In genomic region chr2:20661028-20661980, GRCh38 we compare ENCODE assay signal across 8 cellular contexts. TPM values are rescaled to one million over a fixed set of nuclear protein-coding genes. Genes with fewer than 3 reads are reported as not detected.
DNase-seq lines count a peak whose midpoint lies in the region; ATAC-seq and TF ChIP-seq lines count a peak whose summit lies in the region.

No MANE protein-coding gene starts in this region.

- POLR2A ChIA-PET in activated CD4-positive, alpha-beta memory T cell treated with anti-CD3 and anti-CD28 coated beads for 36 hours (lab: Charles Lee), result interaction anchor here (1.0 kb wide), 1 partner anchor 215 kb away, joined by 3 read pairs; the partner anchor contains the start of gene RHOB

- H3K27me3 ChIP-seq in BE2C, result peaks cover 45% of the 10 kb centered on the region

- no peak overlapping the region for H3K4me3 ChIP-seq in BE2C (ENCODE audit: low read depth, low read length)

- H3K9me3 Mint-ChIP-seq in activated CD4-positive, alpha-beta memory T cell treated with anti-CD3 and anti-CD28 coated beads for 36 hours, result no peaks in the 10 kb centered on the region
- no peaks in the 10 kb centered on the region for H3K9me3 Mint-ChIP-seq in effector memory CD8-positive, alpha-beta T cell
- H3K9me3 Mint-ChIP-seq in memory B cell, result no peaks in the 10 kb centered on the region

- H3K36me3 Mint-ChIP-seq in activated CD4-positive, alpha-beta memory T cell treated with anti-CD3 and anti-CD28 coated beads for 36 hours, result no peaks in the 10 kb centered on the region
- peaks cover 7% of the 10 kb centered on the region for H3K36me3 Mint-ChIP-seq in effector memory CD8-positive, alpha-beta T cell (ENCODE audit: insufficient read depth)
- no peaks in the 10 kb centered on the region for H3K36me3 Mint-ChIP-seq in memory B cell

- DNase-seq in BE2C (peak; percentile 64), NCI-H524 (lab: John Stamatoyannopoulos, UW) (peak; percentile 64 to 82), memory B cell (ENCODE audit: low spot score in 2 of 2) (peak; percentile 67 to 76)
- DNase-seq in activated CD4-positive, alpha-beta memory T cell treated with anti-CD3 and anti-CD28 coated beads for 36 hours, result peak; percentile 78
- peak; percentile 51 to 66 (median 60) for DNase-seq in effector memory CD8-positive, alpha-beta T cell
- peak; percentile 73 for DNase-seq in stimulated activated CD8-positive, alpha-beta memory T cell treated with anti-CD3 and anti-CD28 coated beads, Interleukin-4, amount 100 ng/mL, for 48 hours

- intact Hi-C loops in activated CD4-positive, alpha-beta memory T cell treated with anti-CD3 and anti-CD28 coated beads for 36 hours (cut with micrococcal nuclease), result loop anchor here (1.0 to 5.0 kb wide), 6 partner anchors 156 to 656 kb away; partner anchors contain the start of gene APOB

- no peaks in the 10 kb centered on the region for H3K36me3 ChIP-seq in BE2C

- no peaks in the 10 kb centered on the region; the same call in 1 of the 2 replicates for H3K4me1 ChIP-seq in BE2C

- no peaks in the 10 kb centered on the region for H3K9me3 ChIP-seq in BE2C

- H3K4me3 Mint-ChIP-seq in activated CD4-positive, alpha-beta memory T cell treated with anti-CD3 and anti-CD28 coated beads for 36 hours, result no peak overlapping the region
- no peak overlapping the region for H3K4me3 Mint-ChIP-seq in effector memory CD8-positive, alpha-beta T cell
- no peak overlapping the region for H3K4me3 Mint-ChIP-seq in memory B cell

- H3K27ac Mint-ChIP-seq in activated CD4-positive, alpha-beta memory T cell treated with anti-CD3 and anti-CD28 coated beads for 36 hours, result no peak overlapping the region
- H3K27ac Mint-ChIP-seq in effector memory CD8-positive, alpha-beta T cell, result no peak overlapping the region
- no peak overlapping the region for H3K27ac Mint-ChIP-seq in memory B cell

- peak; percentile 62 for ATAC-seq in GM18868 (IDR thresholded peaks at IDR 0.05; ENCODE audit: unreplicated experiment)
- ATAC-seq in HG03135 (IDR thresholded peaks at IDR 0.05; ENCODE audit: unreplicated experiment), result peak; percentile 56
- peak; percentile 80 for ATAC-seq in effector memory CD8-positive, alpha-beta T cell (replicated peaks)
- ATAC-seq in memory B cell (ENCODE audit: low read depth), result peak; percentile 46

- TF ChIP-seq CTCF in BE2C (IDR thresholded peaks at IDR 0.05; ENCODE audit: low read depth, low read length), result peak; percentile 99

- CTCF ChIA-PET in activated CD4-positive, alpha-beta memory T cell treated with anti-CD3 and anti-CD28 coated beads for 36 hours (lab: Charles Lee), result interaction anchor here (0.6 to 6.1 kb wide), 65 partner anchors 9 to 656 kb away, joined by 3 to 241 read pairs (median 4); partner anchors contain the start of genes HS1BP3 and RHOB

- H3K4me1 Mint-ChIP-seq in activated CD4-positive, alpha-beta memory T cell treated with anti-CD3 and anti-CD28 coated beads for 36 hours (ENCODE audit: low read depth), result peaks cover 10% of the 10 kb centered on the region
- peaks cover 2 to 3% of the 10 kb centered on the region in 2 donors for H3K4me1 Mint-ChIP-seq in effector memory CD8-positive, alpha-beta T cell (ENCODE audit: low read depth in 2 of 2)
- peaks cover 34% of the 10 kb centered on the region for H3K4me1 Mint-ChIP-seq in memory B cell

- H3K27me3 Mint-ChIP-seq in activated CD4-positive, alpha-beta memory T cell treated with anti-CD3 and anti-CD28 coated beads for 36 hours, result peaks cover 51% of the 10 kb centered on the region
- peaks cover 57 to 99% of the 10 kb centered on the region in 2 donors for H3K27me3 Mint-ChIP-seq in effector memory CD8-positive, alpha-beta T cell
- H3K27me3 Mint-ChIP-seq in memory B cell, result peaks cover 10% of the 10 kb centered on the region

RNA-seq across cellular contexts. Expression of gene GDF7, which starts 5.6 kb away (rescaled TPM):
- 0.14 TPM for polyA plus RNA-seq in BE2C (2012; ENCODE audit: insufficient read depth, insufficient read length, low read depth)
- total RNA-seq in activated CD4-positive, alpha-beta memory T cell treated with anti-CD3 and anti-CD28 coated beads for 36 hours, result under 1 TPM; 0.02 to 0.05 TPM

RNA-seq across cellular contexts. Expression of gene HS1BP3, which starts 10.4 kb away (rescaled TPM):
- polyA plus RNA-seq in BE2C (2012; ENCODE audit: insufficient read depth, insufficient read length, low read depth), result 28.3 TPM
- total RNA-seq in activated CD4-positive, alpha-beta memory T cell treated with anti-CD3 and anti-CD28 coated beads for 36 hours, result 10 to 100 TPM; 10.1 to 10.4 TPM
